ENCODE assay signal across 1 cellular context in the genomic region with DNA sequence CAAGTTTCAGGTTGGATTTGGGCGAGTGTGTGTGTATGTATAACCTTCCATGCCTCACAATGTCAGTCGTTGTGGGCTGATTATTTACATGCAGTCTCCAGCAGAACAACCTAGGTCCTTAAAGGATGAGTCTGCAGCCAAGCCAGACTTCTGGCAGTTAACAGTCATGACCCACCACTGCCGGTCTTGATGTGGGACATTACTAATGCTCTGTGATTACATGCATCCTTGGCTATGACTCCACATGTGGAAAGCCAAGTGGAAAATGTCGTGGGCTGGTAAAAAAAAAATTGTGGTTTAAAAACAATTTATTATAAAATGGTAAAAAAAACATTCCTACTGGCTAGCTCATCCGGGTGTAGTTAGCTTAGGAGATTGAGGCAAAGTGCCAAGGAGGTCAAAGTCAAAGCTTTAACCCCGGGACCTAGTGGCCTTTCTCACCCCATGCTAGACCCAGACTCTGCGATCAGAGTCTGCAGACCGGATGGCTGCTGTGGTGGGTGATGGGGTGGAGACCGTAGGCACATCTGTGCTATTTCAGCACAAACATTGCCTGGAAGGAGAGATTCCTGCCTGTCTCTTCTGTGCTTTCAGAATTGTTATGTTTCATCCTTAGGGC.
TF ChIP-seq lines count a peak whose summit lies in the region.

No MANE protein-coding gene starts in this region.

TF ChIP-seq in HCT116, 20 proteins besides CTCF, POLR2A, EP300 and RAD21 (continued from another document):
- TF ChIP-seq REST (IDR thresholded peaks at IDR 0.05; ENCODE audit: low read depth) (no peak), ELF1 (IDR thresholded peaks at IDR 0.05; ENCODE audit: borderline replicate concordance, low read depth) (no peak), CBX3 (IDR thresholded peaks at IDR 0.05; ENCODE audit: low read depth) (no peak)
